11 cellular contexts compared by ENCODE assay signal in genomic region chr2:230601510-230601909, GRCh38.
A peak's percentile ranks its signal among the peaks of the same experiment; 100 is the strongest.
DNase-seq lines count a peak whose midpoint lies in the region; ATAC-seq and TF ChIP-seq lines count a peak whose summit lies in the region.
"Had no signal": no experiment of that assay in that cellular context is flagged by ENCODE, and none has a peak within 500 bp of the region (broad histone marks: within the 10 kb centered on the region; RNA-seq: fewer than 3 reads in every experiment).

No MANE protein-coding gene starts in this region.

- H4K5ac ChIP-seq in mesendoderm (ENCODE audit: low read length), result no peak overlapping the region

- no peak for TF ChIP-seq CTCF in coronary artery (IDR thresholded peaks at IDR 0.05)

- H3K9ac ChIP-seq in mesendoderm (ENCODE audit: low read length), result no peak overlapping the region

- no peak overlapping the region for H3K4me3 Mint-ChIP-seq in activated CD4-positive, alpha-beta T cell treated with anti-CD3 and anti-CD28 coated beads for 36 hours
- H3K4me3 Mint-ChIP-seq: nephron progenitor cell had no signal

- POLR2A ChIA-PET in activated CD4-positive, alpha-beta T cell treated with anti-CD3 and anti-CD28 coated beads for 36 hours (lab: Charles Lee), result no interaction called here

- H3K4me1 Mint-ChIP-seq in activated CD4-positive, alpha-beta T cell treated with anti-CD3 and anti-CD28 coated beads for 36 hours, result peaks cover 50% of the 10 kb centered on the region
- H3K4me1 Mint-ChIP-seq: nephron progenitor cell had no signal

- H3K56ac ChIP-seq in mesendoderm (ENCODE audit: low read length), result no peak overlapping the region

- H3K23ac ChIP-seq in mesendoderm (ENCODE audit: low read length), result no peak overlapping the region

- WGBS in mesendoderm (ENCODE audit: extremely low coverage, insufficient coverage, low lambda C conversion rate), result no CpG with 5 or more reads among the region's 7 CpGs

- H3K4me3 ChIP-seq in mesendoderm (ENCODE audit: low read length), result no peak overlapping the region
- H3K4me3 ChIP-seq in coronary artery, result no peak overlapping the region

- H3K27me3 ChIP-seq in mesendoderm (ENCODE audit: insufficient read depth, low read length, poor library complexity), result no peaks in the 10 kb centered on the region

- intact Hi-C loops in activated CD4-positive, alpha-beta T cell treated with anti-CD3 and anti-CD28 coated beads for 36 hours (cut with DNase I, micrococcal nuclease), result loop anchor here in 1 of 2 experiments (5.0 kb wide), 1 partner anchor 34 kb away; no protein-coding TSS in a partner anchor

- H2BK5ac ChIP-seq in mesendoderm (ENCODE audit: low read length), result no peak overlapping the region

- H3K27me3 Mint-ChIP-seq in activated CD4-positive, alpha-beta T cell treated with anti-CD3 and anti-CD28 coated beads for 36 hours, result no peaks in the 10 kb centered on the region

- no peak overlapping the region for H3K4ac ChIP-seq in mesendoderm (ENCODE audit: low read depth, low read length)

- CTCF ChIA-PET in activated CD4-positive, alpha-beta T cell treated with anti-CD3 and anti-CD28 coated beads for 36 hours (lab: Charles Lee), result interaction anchor here (0.7 to 1.5 kb wide), 3 partner anchors 113 to 282 kb away, joined by 3 to 4 read pairs (median 3); no protein-coding TSS in a partner anchor

- H2BK15ac ChIP-seq in mesendoderm (replicated peaks; ENCODE audit: low read depth), result no peak overlapping the region

- H3K79me1 ChIP-seq in mesendoderm (ENCODE audit: low read length), result no peaks in the 10 kb centered on the region

- H2BK120ac ChIP-seq in mesendoderm (ENCODE audit: low read depth, low read length), result no peak overlapping the region

- DNase-seq in activated CD4-positive, alpha-beta T cell treated with anti-CD3 and anti-CD28 coated beads for 36 hours, result no peak
- DNase-seq in activated CD4-positive, alpha-beta T cell treated with anti-CD3 and anti-CD28 coated beads for 1 hour, result no peak
- peak; percentile 39 for DNase-seq in retina
- DNase-seq in mesendoderm, result no peak
- DNase-seq in NCI-H1436 (lab: John Stamatoyannopoulos, UW), result no peak
- no peak for DNase-seq in coronary artery (ENCODE audit: low spot score)
- DNase-seq: KBM-7; nephron progenitor cell; stimulated activated CD4-positive, alpha-beta T cell treated with anti-CD3 and anti-CD28 coated beads, Interleukin-2, amount 100 ng/mL, for 24 hours had no signal

- peaks cover 18% of the 10 kb centered on the region for H3K9me3 Mint-ChIP-seq in activated CD4-positive, alpha-beta T cell treated with anti-CD3 and anti-CD28 coated beads for 36 hours (ENCODE audit: low read depth)

- H2AK5ac ChIP-seq in mesendoderm (ENCODE audit: low read length), result no peak overlapping the region

- peak; percentile 18 for ATAC-seq in activated CD4-positive, alpha-beta T cell treated with anti-CD3 and anti-CD28 coated beads for 36 hours
- ATAC-seq in GM21723 (IDR thresholded peaks at IDR 0.05; ENCODE audit: unreplicated experiment) (peak; percentile 68), HG03457 (IDR thresholded peaks at IDR 0.05; ENCODE audit: unreplicated experiment) (peak; percentile 44)

- H3K79me2 ChIP-seq in mesendoderm (ENCODE audit: control insufficient read depth, insufficient read depth, low read length), result no peaks in the 10 kb centered on the region

- H3K18ac ChIP-seq in mesendoderm (ENCODE audit: low read length), result no peak overlapping the region

- no peaks in the 10 kb centered on the region for H3K36me3 ChIP-seq in mesendoderm (ENCODE audit: control insufficient read depth, insufficient read depth, low read length)

- H3K27ac ChIP-seq in mesendoderm (ENCODE audit: low read depth, low read length) (no peak overlapping the region), coronary artery (no peak overlapping the region)

- H3K36me3 Mint-ChIP-seq in activated CD4-positive, alpha-beta T cell treated with anti-CD3 and anti-CD28 coated beads for 36 hours (ENCODE audit: low read depth), result peaks cover 19% of the 10 kb centered on the region

- H4K8ac ChIP-seq in mesendoderm (ENCODE audit: low read depth, low read length), result no peak overlapping the region

- H3K4me1 ChIP-seq in mesendoderm (ENCODE audit: control insufficient read depth, low read depth, low read length), result no peaks in the 10 kb centered on the region

- no peak overlapping the region for H3K4me2 ChIP-seq in mesendoderm (ENCODE audit: low read length)

- H3K27ac Mint-ChIP-seq in activated CD4-positive, alpha-beta T cell treated with anti-CD3 and anti-CD28 coated beads for 36 hours, result peak overlapping the region; percentile 84
- H3K27ac Mint-ChIP-seq: nephron progenitor cell had no signal

Comparison
In these comparisons a context has a peak if more than half of its experiments do, and no peak if none do; other contexts are left out.
1. ATAC-seq: peak in every context shown above with its lines; median percentile 68 in GM21723; 44 in HG03457; 18 in activated CD4-positive, alpha-beta T cell treated with anti-CD3 and anti-CD28 coated beads for 36 hours.